In genomic region chr18:10315542-10315941, GRCh38 we compare ENCODE assay signal across 1 cellular context.
TF ChIP-seq lines count a peak whose summit lies in the region.

No MANE protein-coding gene starts in this region.

TF ChIP-seq in H1, 55 proteins besides CTCF, POLR2A, EP300 and RAD21 (continued from another document):
- TF ChIP-seq CHD7 (IDR thresholded peaks at IDR 0.05; ENCODE audit: insufficient replicate concordance, low read length): no peak
- no peak for TF ChIP-seq CTBP2 (IDR thresholded peaks at IDR 0.05; ENCODE audit: borderline replicate concordance, insufficient read depth, insufficient read length, low read length)
- TF ChIP-seq TBP (IDR thresholded peaks at IDR 0.05; ENCODE audit: low read depth, low read length): no peak
TF ChIP-seq in H1: peak in this region for 0.
